In genomic region chr1:10867914-10868598, GRCh38 we compare ENCODE assay signal across 11 cellular contexts.
DNase-seq lines count a peak whose midpoint lies in the region; ATAC-seq and TF ChIP-seq lines count a peak whose summit lies in the region.
"Had no signal": no experiment of that assay in that cellular context is flagged by ENCODE, and none has a peak within 500 bp of the region (broad histone marks: within the 10 kb centered on the region; RNA-seq: fewer than 3 reads in every experiment).

No MANE protein-coding gene starts in this region.

- TF ChIP-seq EP300 in SK-N-SH (IDR thresholded peaks at IDR 0.05; ENCODE audit: borderline replicate concordance in 1 of 2, low read depth in 1 of 2, low read length in 1 of 2): no peak

- no peaks in the 10 kb centered on the region for H3K36me3 ChIP-seq in SK-N-SH (replicated peaks in 1 of 2; ENCODE audit: control insufficient read depth in 1 of 2, insufficient read depth in 2 of 2, low read length in 1 of 2)
- H3K36me3 ChIP-seq in WERI-Rb-1: no peaks in the 10 kb centered on the region
- no peaks in the 10 kb centered on the region for H3K36me3 ChIP-seq in MG63
- H3K36me3 ChIP-seq: lower lobe of right lung had no signal

- TF ChIP-seq RAD21 in SK-N-SH (IDR thresholded peaks at IDR 0.05; ENCODE audit: low read length): no peak

- H3K9me2 ChIP-seq in SK-N-SH: no peaks in the 10 kb centered on the region

- H3K27ac ChIP-seq in SK-N-SH (ENCODE audit: low read depth in 2 of 2, low read length in 1 of 2) (no peak overlapping the region), WERI-Rb-1 (no peak overlapping the region)
- H3K27ac ChIP-seq: lower lobe of right lung had no signal

- H3F3A ChIP-seq in SK-N-SH (replicated peaks; ENCODE audit: insufficient read depth): no peaks in the 10 kb centered on the region

- WGBS in SK-N-SH (ENCODE audit: low lambda C conversion rate): 86% methylated on average over 11 of the region's 17 CpGs

- POLR2A ChIA-PET in SK-N-SH (lab: Yijun Ruan, JAX): no interaction called here

- no peaks in the 10 kb centered on the region for H4K20me1 ChIP-seq in SK-N-SH (ENCODE audit: insufficient read depth)

- peaks cover 0 to 17% of the 10 kb centered on the region in 2 experiments; a peak in 2 of 4 replicates for H3K4me1 ChIP-seq in SK-N-SH (ENCODE audit: control insufficient read depth in 1 of 2, insufficient read depth in 2 of 2, low read depth in 1 of 2, low read length in 1 of 2)

- no peak overlapping the region for H2AFZ ChIP-seq in SK-N-SH (ENCODE audit: low read depth)

- H3K27me3 ChIP-seq in SK-N-SH (ENCODE audit: insufficient read depth) (0 out of 2 replicates have a peak, but pooled peaks cover 7% of the 10 kb centered on the region), WERI-Rb-1 (ENCODE audit: insufficient read depth, low read depth, severe bottlenecking) (no peaks in the 10 kb centered on the region), MG63 (no peaks in the 10 kb centered on the region)

- no peak overlapping the region for H3K4me2 ChIP-seq in SK-N-SH

- no peak overlapping the region for H3K4me3 ChIP-seq in SK-N-SH (ENCODE audit: low read depth in 2 of 2, low read length in 1 of 2)
- H3K4me3 ChIP-seq in WERI-Rb-1 (ENCODE audit: low read depth, low read length): no peak overlapping the region
- no peak overlapping the region for H3K4me3 ChIP-seq in MG63

- CTCF ChIA-PET in SK-N-SH (lab: Yijun Ruan, JAX): interaction anchor here (0.6 to 4.5 kb wide), 16 partner anchors 10 to 373 kb away, joined by 3 to 28 read pairs (median 6); no protein-coding TSS in a partner anchor

- no peaks in the 10 kb centered on the region for H3K79me2 ChIP-seq in SK-N-SH (ENCODE audit: insufficient read depth)

- peak; percentile 53 for DNase-seq in SK-N-SH
- DNase-seq in NCI-H1930 (lab: John Stamatoyannopoulos, UW): peak; percentile 28 to 43
- peak; percentile 42 for DNase-seq in WERI-Rb-1
- peak; percentile 4 for DNase-seq in pons (ENCODE audit: low spot score)
- DNase-seq in SKM-1 (lab: John Stamatoyannopoulos, UW; ENCODE audit: unreplicated experiment): no peak
- no peak for DNase-seq in D341Med (ENCODE audit: low spot score)
- DNase-seq in MG63: no peak
- DNase-seq: ACHN; lower lobe of right lung; stimulated activated CD8-positive, alpha-beta memory T cell treated with anti-CD3 and anti-CD28 coated beads, Interleukin-4, amount 100 ng/mL, for 48 hours had no signal

- H3K9me3 ChIP-seq in SK-N-SH: no peaks in the 10 kb centered on the region
- no peaks in the 10 kb centered on the region for H3K9me3 ChIP-seq in WERI-Rb-1 (ENCODE audit: severe bottlenecking)
- no peaks in the 10 kb centered on the region for H3K9me3 ChIP-seq in MG63
- H3K9me3 ChIP-seq: lower lobe of right lung had no signal

- no peak overlapping the region for H3K9ac ChIP-seq in SK-N-SH

- TF ChIP-seq CTCF in SK-N-SH (IDR thresholded peaks at IDR 0.05): no peak
- no peak for TF ChIP-seq CTCF in WERI-Rb-1 (IDR thresholded peaks at IDR 0.05; ENCODE audit: low read depth, low read length)

- ATAC-seq in SK-N-SH treated with all-trans-retinoic acid at 6 μM for 48 hours: no peak

TF ChIP-seq in SK-N-SH, 30 proteins besides CTCF, POLR2A, EP300 and RAD21:
- no peak for TF ChIP-seq MEF2A (IDR thresholded peaks at IDR 0.05; ENCODE audit: borderline replicate concordance, low read depth)
- no peak for TF ChIP-seq NFIC (IDR thresholded peaks at IDR 0.05; ENCODE audit: borderline replicate concordance)
- no peak for TF ChIP-seq YY1 (IDR thresholded peaks at IDR 0.05; ENCODE audit: low read depth)
- TF ChIP-seq ZBTB33 (IDR thresholded peaks at IDR 0.05; ENCODE audit: borderline replicate concordance, low read depth): no peak
- TF ChIP-seq ELF1 (IDR thresholded peaks at IDR 0.05): no peak
- no peak for TF ChIP-seq EZH2phosphoT487 (IDR thresholded peaks at IDR 0.05; ENCODE audit: borderline replicate concordance, low read depth)
- TF ChIP-seq SIN3A (IDR thresholded peaks at IDR 0.05; ENCODE audit: borderline replicate concordance, low read depth, low read length): no peak
- TF ChIP-seq GABPA (IDR thresholded peaks at IDR 0.05; ENCODE audit: low read depth): no peak
TF ChIP-seq in SK-N-SH: peak in this region for 0.

TF ChIP-seq in SK-N-SH treated with all-trans-retinoic acid at 6 μM for 48 hours, 23 proteins besides CTCF, POLR2A, EP300 and RAD21:
- TF ChIP-seq ZC3H10 (CRISPR knock-in tag; IDR thresholded peaks at IDR 0.05) (no peak), CSDC2 (CRISPR knock-in tag; IDR thresholded peaks at IDR 0.05) (no peak), PATZ1 (CRISPR knock-in tag; IDR thresholded peaks at IDR 0.05; ENCODE audit: borderline replicate concordance) (no peak), ZNF8 (CRISPR knock-in tag; IDR thresholded peaks at IDR 0.05) (no peak), ZNF70 (CRISPR knock-in tag; IDR thresholded peaks at IDR 0.05) (no peak), ESRRG (CRISPR knock-in tag; IDR thresholded peaks at IDR 0.05) (no peak)

Comparison
In these comparisons a context has a peak if more than half of its experiments do, and no peak if none do; other contexts are left out.
1. DNase-seq: peak in SK-N-SH (single experiment), NCI-H1930 (2 of 2), WERI-Rb-1 (single experiment) and pons (single experiment); none in SKM-1 (single experiment), D341Med (single experiment) and MG63 (single experiment).